Comparison of ENCODE assay signal across 10 cellular contexts in genomic region chr9:134338394-134339182, GRCh38. TPM values are rescaled to one million over a fixed set of nuclear protein-coding genes. Genes with fewer than 3 reads are reported as not detected.
DNase-seq lines count a peak whose midpoint lies in the region; ATAC-seq and TF ChIP-seq lines count a peak whose summit lies in the region.
"Had no signal": no experiment of that assay in that cellular context is flagged by ENCODE, and none has a peak within 500 bp of the region (broad histone marks: within the 10 kb centered on the region; RNA-seq: fewer than 3 reads in every experiment).

No MANE protein-coding gene starts in this region.

- peaks cover 9% of the 10 kb centered on the region for H3K4me1 Mint-ChIP-seq in Calu3 (ENCODE audit: low read depth, unreplicated experiment)

- BruUV-seq in Calu3 (replicated peaks; lab: Mats Ljungman, UMichigan) (no TSS peak), mammary epithelial cell (replicated peaks; lab: Mats Ljungman, UMichigan) (no TSS peak)

- no peaks in the 10 kb centered on the region for H3K27me3 Mint-ChIP-seq in Calu3 (ENCODE audit: unreplicated experiment)

- no peak for TF ChIP-seq EP300 in sigmoid colon (IDR thresholded peaks at IDR 0.05)

- H3K27ac Mint-ChIP-seq in Calu3 (ENCODE audit: unreplicated experiment) = no peak overlapping the region

- no peak overlapping the region for H3K4me3 Mint-ChIP-seq in Calu3 (ENCODE audit: low read depth, unreplicated experiment)

- no peak for TF ChIP-seq CTCF in Calu3 (IDR thresholded peaks at IDR 0.05; ENCODE audit: unreplicated experiment)
- no peak for TF ChIP-seq CTCF in mammary epithelial cell (conservative IDR thresholded peaks at IDR 0.05 in 1 of 2, IDR thresholded peaks at IDR 0.05 in 1 of 2; ENCODE audit: extremely low read depth in 1 of 2, insufficient read depth in 1 of 2, low read depth in 1 of 2, low read length in 2 of 2)
- TF ChIP-seq CTCF in sigmoid colon (IDR thresholded peaks at IDR 0.05) = no peak

- DNase-seq in Calu3 (peak; percentile 62), mammary epithelial cell (no peak), sigmoid colon (no peak), left colon (no peak), mesendoderm (no peak)
- DNase-seq in activated CD4-positive, alpha-beta T cell treated with anti-CD3 and anti-CD28 coated beads for 1 hour = no peak
- DNase-seq: activated CD8-positive, alpha-beta memory T cell treated with anti-CD3 and anti-CD28 coated beads, Interleukin-2, amount 50 U/mL, for 48 hours; Peyer's patch had no signal

- no peak overlapping the region for H4K5ac ChIP-seq in mesendoderm (ENCODE audit: low read length)

- H3K27ac ChIP-seq in mammary epithelial cell (ENCODE audit: insufficient read depth, low read depth, low read length) (no peak overlapping the region), layer of hippocampus (ENCODE audit: low read depth, low read length) (peak overlapping the region; percentile 31), sigmoid colon (peak overlapping the region in 2 of 4 donors; percentile 18 to 20), mesendoderm (ENCODE audit: low read depth, low read length) (no peak overlapping the region)

- CTCF ChIA-PET in Calu3 (lab: Charles Lee) (no interaction called here), mammary epithelial cell (lab: Charles Lee; ENCODE audit: low non-redundant PET) (no interaction called here)

- H3K4me2 ChIP-seq in mammary epithelial cell (ENCODE audit: insufficient read depth, low read depth, low read length) (peak overlapping the region; percentile 16), mesendoderm (ENCODE audit: low read length) (no peak overlapping the region)

- no peaks in the 10 kb centered on the region for H3K36me3 Mint-ChIP-seq in Calu3 (ENCODE audit: insufficient read depth, unreplicated experiment)

- dilution Hi-C loops in mammary epithelial cell (cut with HindIII; ENCODE audit: low sequenced_read_pairs) = loop anchor here (10.0 kb wide), 1 partner anchor 66 kb away; no protein-coding TSS in a partner anchor

- H3K79me2 ChIP-seq in mammary epithelial cell (ENCODE audit: insufficient read depth, low read length) (peaks cover 100% of the 10 kb centered on the region), mesendoderm (ENCODE audit: control insufficient read depth, insufficient read depth, low read length) (peaks cover 34% of the 10 kb centered on the region)

- H4K8ac ChIP-seq in mesendoderm (ENCODE audit: low read depth, low read length) = no peak overlapping the region

- H2BK120ac ChIP-seq in mesendoderm (ENCODE audit: low read depth, low read length) = no peak overlapping the region

- no peak overlapping the region for H3K18ac ChIP-seq in mesendoderm (ENCODE audit: low read length)

- H3K79me1 ChIP-seq in mesendoderm (ENCODE audit: low read length) = peaks cover 36% of the 10 kb centered on the region

- no peaks in the 10 kb centered on the region for H3K27me3 ChIP-seq in mammary epithelial cell (ENCODE audit: insufficient read depth, low read length)
- no peaks in the 10 kb centered on the region for H3K27me3 ChIP-seq in layer of hippocampus (ENCODE audit: control insufficient read depth, insufficient read depth, low read length)
- no peaks in the 10 kb centered on the region for H3K27me3 ChIP-seq in sigmoid colon
- no peaks in the 10 kb centered on the region for H3K27me3 ChIP-seq in mesendoderm (ENCODE audit: insufficient read depth, low read length, poor library complexity)
- H3K27me3 ChIP-seq: Peyer's patch had no signal

- no peak overlapping the region for H2BK5ac ChIP-seq in mesendoderm (ENCODE audit: low read length)

- intact Hi-C loops in Calu3 (cut with micrococcal nuclease; ENCODE audit: unreplicated experiment) (no loop called here), mammary epithelial cell (cut with micrococcal nuclease) (no loop called here), sigmoid colon (cut with DNase I) (no loop called here), left colon (cut with DNase I, micrococcal nuclease) (no loop called here)

- in situ Hi-C loops in mammary epithelial cell (cut with MboI; ENCODE audit: low sequenced_read_pairs in 2 of 2) = no loop called here

- no peak overlapping the region for H2AFZ ChIP-seq in mammary epithelial cell (ENCODE audit: low read depth, low read length)

- H3K9me3 ChIP-seq in mammary epithelial cell (replicated peaks; ENCODE audit: insufficient read depth, low read length) = no peaks in the 10 kb centered on the region
- no peaks in the 10 kb centered on the region for H3K9me3 ChIP-seq in sigmoid colon
- H3K9me3 ChIP-seq: Peyer's patch had no signal

- H4K20me1 ChIP-seq in mammary epithelial cell (ENCODE audit: insufficient read depth, low read length) = peaks cover 27% of the 10 kb centered on the region

- no peak overlapping the region for H3K56ac ChIP-seq in mesendoderm (ENCODE audit: low read length)

- H3K23ac ChIP-seq in mesendoderm (ENCODE audit: low read length) = no peak overlapping the region

- no peak overlapping the region for H2AK5ac ChIP-seq in mesendoderm (ENCODE audit: low read length)

- H3K4ac ChIP-seq in mesendoderm (ENCODE audit: low read depth, low read length) = no peak overlapping the region

- H3K36me3 ChIP-seq in mammary epithelial cell (ENCODE audit: insufficient read depth, low read length) = no peaks in the 10 kb centered on the region
- H3K36me3 ChIP-seq in sigmoid colon = no peaks in the 10 kb centered on the region
- H3K36me3 ChIP-seq in mesendoderm (ENCODE audit: control insufficient read depth, insufficient read depth, low read length) = no peaks in the 10 kb centered on the region
- H3K36me3 ChIP-seq: Peyer's patch had no signal

- 43% methylated on average over 12 of the region's 27 CpGs for WGBS in mammary epithelial cell (ENCODE audit: low coverage, missing lambda C conversion rate)
- 33 to 57% methylated on average over 27 of the region's 27 CpGs for WGBS in sigmoid colon, 2 donors
- no CpG with 5 or more reads among the region's 27 CpGs for WGBS in mesendoderm (ENCODE audit: extremely low coverage, insufficient coverage, low lambda C conversion rate)

- no peak overlapping the region for H2BK15ac ChIP-seq in mesendoderm (replicated peaks; ENCODE audit: low read depth)

- TF ChIP-seq POLR2A in sigmoid colon (IDR thresholded peaks at IDR 0.05) = no peak

- H3K9ac ChIP-seq in mammary epithelial cell (ENCODE audit: insufficient read depth, low read length) (no peak overlapping the region), mesendoderm (ENCODE audit: low read length) (no peak overlapping the region)

- H3K4me1 ChIP-seq in mammary epithelial cell (ENCODE audit: insufficient read depth, low read length) (peaks cover 27% of the 10 kb centered on the region), sigmoid colon (peaks cover 2 to 100% (median 94%) of the 10 kb centered on the region in 4 donors), mesendoderm (ENCODE audit: control insufficient read depth, low read depth, low read length) (no peaks in the 10 kb centered on the region)

- ATAC-seq in GM18907 (IDR thresholded peaks at IDR 0.05; ENCODE audit: unreplicated experiment) (no peak), left colon (no peak)

- H3K9me3 Mint-ChIP-seq in Calu3 (ENCODE audit: low read depth, unreplicated experiment) = no peaks in the 10 kb centered on the region

- no peak overlapping the region for H3K4me3 ChIP-seq in mammary epithelial cell (replicated peaks in 1 of 3; ENCODE audit: insufficient read depth in 1 of 3, low read depth in 2 of 3, low read length in 3 of 3)
- peak overlapping the region in 3 of 4 donors; percentile 0 to 4 (median 3) for H3K4me3 ChIP-seq in sigmoid colon
- no peak overlapping the region for H3K4me3 ChIP-seq in mesendoderm (ENCODE audit: low read length)

RNA-seq across cellular contexts. Expression of gene RXRA, which starts 12.3 kb away (rescaled TPM):
- 15.0 and 20.4 TPM in 2 replicates for total RNA-seq in Calu3 (2022)
- total RNA-seq in mammary epithelial cell = 10 to 100 TPM; 31.0 to 39.2 TPM
- polyA plus RNA-seq in mammary epithelial cell = 25.2 TPM
- 28.5 TPM for polyA minus RNA-seq in mammary epithelial cell
- total RNA-seq in sigmoid colon = 10 to 100 TPM; 26.7 to 49.0 (median 31.4) TPM
- 10 to 100 TPM; 27.6 to 50.8 (median 38.4) TPM for polyA plus RNA-seq in sigmoid colon
- 10 to 100 TPM; 68.3 to 88.9 TPM for total RNA-seq in left colon
- polyA plus RNA-seq in mesendoderm (2013, experiment 1 of 2) = 16.4 TPM
- 16.9 TPM for polyA plus RNA-seq in mesendoderm (2013, experiment 2 of 2)

Comparison
In these comparisons a context has a peak if more than half of its experiments do, and no peak if none do; other contexts are left out.
1. H3K4me3 ChIP-seq: peak in sigmoid colon (3 of 4); none in mammary epithelial cell (0 of 3) and mesendoderm (single experiment).